Comparison of ENCODE assay signal across 9 cellular contexts in the genomic region with DNA sequence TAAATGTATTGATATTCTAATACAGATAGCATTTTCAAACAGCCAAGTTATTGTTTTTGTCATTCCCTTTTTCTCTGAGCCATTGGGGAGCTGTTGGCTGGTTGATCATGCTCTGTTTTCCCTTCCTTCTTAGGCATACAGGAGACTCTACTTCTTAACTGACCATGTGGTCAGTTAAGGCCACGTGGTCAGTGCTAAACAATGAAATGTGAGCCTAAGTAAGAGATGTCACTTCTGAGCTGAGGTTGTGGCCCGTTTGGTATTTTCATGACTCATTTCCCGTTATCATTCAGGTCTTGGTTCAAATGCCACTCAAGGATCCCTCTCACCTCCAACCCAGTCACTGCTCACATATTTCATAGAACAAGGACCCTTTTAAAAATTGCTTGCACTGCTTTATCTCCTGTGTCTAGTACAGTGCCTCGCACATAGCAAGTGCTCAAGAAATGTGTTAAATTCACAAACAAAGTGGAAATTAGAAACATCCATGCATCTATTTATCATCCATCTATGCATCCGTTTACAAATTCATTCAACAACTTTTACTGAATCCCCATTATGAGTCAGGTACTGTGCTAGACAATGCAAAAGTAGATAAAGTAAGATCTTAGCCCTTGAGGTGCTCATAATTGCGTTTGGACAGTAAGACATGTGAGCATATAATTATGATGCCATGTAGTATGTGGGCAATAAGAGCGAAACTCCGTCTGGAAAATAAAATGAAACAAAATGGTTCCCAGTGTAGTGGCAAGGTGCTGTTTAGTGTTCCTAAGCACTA. TPM values are rescaled to one million over a fixed set of nuclear protein-coding genes. Genes with fewer than 3 reads are reported as not detected.
DNase-seq lines count a peak whose midpoint lies in the region; ATAC-seq and TF ChIP-seq lines count a peak whose summit lies in the region.
"Had no signal": no experiment of that assay in that cellular context is flagged by ENCODE, and none has a peak within 500 bp of the region (broad histone marks: within the 10 kb centered on the region; RNA-seq: fewer than 3 reads in every experiment).

No MANE protein-coding gene starts in this region.

- H3K9me3 ChIP-seq in stomach, result no peaks in the 10 kb centered on the region

- no peak for TF ChIP-seq CTCF in stomach (IDR thresholded peaks at IDR 0.05)

- 43 to 60% (median 51%) methylated on average over 8 of the region's 8 CpGs for WGBS in stomach, 5 donors

- H3K27ac ChIP-seq in epithelial cell of prostate, result no peak overlapping the region
- no peak overlapping the region for H3K27ac ChIP-seq in stomach

- H3K4me1 ChIP-seq in stomach, result peaks cover 0 to 20% (median 12%) of the 10 kb centered on the region in 4 donors

- peak; percentile 75 for ATAC-seq in GM21576 (IDR thresholded peaks at IDR 0.05; ENCODE audit: unreplicated experiment)

- no peaks in the 10 kb centered on the region for H3K27me3 ChIP-seq in stomach

- no peak overlapping the region for H3K4me3 ChIP-seq in stomach

- DNase-seq in ACHN (peak; percentile 86), NCI-H2029 treated with DMSO at 0.1 percent for 48 hours (lab: John Stamatoyannopoulos, UW) (peak; percentile 39), epithelial cell of prostate (ENCODE audit: low read depth, low spot score) (peak; percentile 6), midbrain (lab: John Stamatoyannopoulos, UW) (no peak), stomach (no peak), NCI-H1092 (lab: John Stamatoyannopoulos, UW) (no peak)
- DNase-seq in stimulated activated CD4-positive, alpha-beta T cell treated with anti-CD3 and anti-CD28 coated beads, Interleukin-2, amount 100 ng/mL, for 48 hours, result no peak
- DNase-seq: activated B cell treated with CpG ODN at 0.5 μM for 24 hours had no signal

- no peak for TF ChIP-seq EP300 in stomach (IDR thresholded peaks at IDR 0.05)

- in situ Hi-C loops in ACHN (cut with HindIII; ENCODE audit: low pct_ligation_motif_present, low pct_unique_long_range_greater_than_20kb, low sequenced_read_pairs), result no loop called here

- intact Hi-C loops in stomach (cut with DNase I; ENCODE audit: low total_unique reads), result no loop called here

- no peaks in the 10 kb centered on the region for H3K36me3 ChIP-seq in stomach

- TF ChIP-seq POLR2A in stomach (IDR thresholded peaks at IDR 0.05), result no peak

RNA-seq across cellular contexts. Expression of gene ARRDC3, which starts 50.7 kb away (rescaled TPM):
- total RNA-seq in stomach, result 100 to 1,000 TPM in 1 of 5 donors, 10 to 100 TPM in 3, 1 to 10 TPM in 1; 8.7 to 188 (median 44.6) TPM
- 10 to 100 TPM; 16.4 to 26.0 (median 24.1) TPM for polyA plus RNA-seq in stomach

Comparison
In these comparisons a context has a peak if more than half of its experiments do, and no peak if none do; other contexts are left out.
1. DNase-seq: peak in ACHN (single experiment), NCI-H2029 treated with DMSO at 0.1 percent for 48 hours (single experiment) and epithelial cell of prostate (single experiment); none in midbrain (single experiment), stimulated activated CD4-positive, alpha-beta T cell treated with anti-CD3 and anti-CD28 coated beads, Interleukin-2, amount 100 ng/mL, for 48 hours (0 of 2), stomach (single experiment) and NCI-H1092 (single experiment).